In genomic region chr5:2111569-2112105, GRCh38 we compare ENCODE assay signal across 16 cellular contexts.
DNase-seq lines count a peak whose midpoint lies in the region; ATAC-seq and TF ChIP-seq lines count a peak whose summit lies in the region.
"Had no signal": no experiment of that assay in that cellular context is flagged by ENCODE, and none has a peak within 500 bp of the region (broad histone marks: within the 10 kb centered on the region; RNA-seq: fewer than 3 reads in every experiment).

No MANE protein-coding gene starts in this region.

- TF ChIP-seq CTCF in right atrium auricular region (IDR thresholded peaks at IDR 0.05): no peak
- no peak for TF ChIP-seq CTCF in WERI-Rb-1 (IDR thresholded peaks at IDR 0.05; ENCODE audit: low read depth, low read length)
- TF ChIP-seq CTCF in glutamatergic neuron (IDR thresholded peaks at IDR 0.05; ENCODE audit: partially characterized antibody, unreplicated experiment): no peak
- TF ChIP-seq CTCF in type B pancreatic cell (conservative IDR thresholded peaks at IDR 0.05): no peak

- H3K4me3 ChIP-seq in right atrium auricular region (no peak overlapping the region), WERI-Rb-1 (ENCODE audit: low read depth, low read length) (peak overlapping the region; percentile 36)
- H3K4me3 ChIP-seq: BLaER1, K562, PC-9, SJCRH30 had no signal

- H3K4me3 Mint-ChIP-seq in glutamatergic neuron (ENCODE audit: unreplicated experiment) (no peak overlapping the region), type B pancreatic cell (peak overlapping the region; percentile 42)
- H3K4me3 Mint-ChIP-seq: CD4-positive, CD25-positive, alpha-beta regulatory T cell; H9 had no signal

- H3K4me1 Mint-ChIP-seq in glutamatergic neuron (ENCODE audit: low read depth, unreplicated experiment): peaks cover 18% of the 10 kb centered on the region
- peaks cover 11% of the 10 kb centered on the region for H3K4me1 Mint-ChIP-seq in type B pancreatic cell (ENCODE audit: unreplicated experiment)
- H3K4me1 Mint-ChIP-seq: CD4-positive, CD25-positive, alpha-beta regulatory T cell had no signal

- peaks cover 3% of the 10 kb centered on the region for H3K27me3 Mint-ChIP-seq in glutamatergic neuron (ENCODE audit: unreplicated experiment)
- H3K27me3 Mint-ChIP-seq in type B pancreatic cell: peaks cover 22% of the 10 kb centered on the region
- H3K27me3 Mint-ChIP-seq: CD4-positive, CD25-positive, alpha-beta regulatory T cell had no signal

- H3K27me3 ChIP-seq in right atrium auricular region (no peaks in the 10 kb centered on the region), WERI-Rb-1 (ENCODE audit: insufficient read depth, low read depth, severe bottlenecking) (peaks cover 85% of the 10 kb centered on the region)
- H3K27me3 ChIP-seq: BLaER1, SJCRH30 had no signal

- H3K9me3 Mint-ChIP-seq in glutamatergic neuron (ENCODE audit: unreplicated experiment): peaks cover 11% of the 10 kb centered on the region
- H3K9me3 Mint-ChIP-seq in type B pancreatic cell: no peaks in the 10 kb centered on the region

- no peak for ATAC-seq in GM18519 (IDR thresholded peaks at IDR 0.05; ENCODE audit: low FRiP score, unreplicated experiment)
- ATAC-seq: K562, Right ventricle myocardium inferior had no signal

- H3K4me1 ChIP-seq in right atrium auricular region: no peaks in the 10 kb centered on the region
- H3K4me1 ChIP-seq: BLaER1, SJCRH30 had no signal

- intact Hi-C loops in cardiac septum (cut with DNase I): no loop called here

- H3K36me3 Mint-ChIP-seq in glutamatergic neuron (ENCODE audit: unreplicated experiment) (peaks cover 7% of the 10 kb centered on the region), type B pancreatic cell (no peaks in the 10 kb centered on the region)
- H3K36me3 Mint-ChIP-seq: CD4-positive, CD25-positive, alpha-beta regulatory T cell had no signal

- H3K36me3 ChIP-seq in right atrium auricular region: no peaks in the 10 kb centered on the region
- H3K36me3 ChIP-seq in WERI-Rb-1: no peaks in the 10 kb centered on the region
- H3K36me3 ChIP-seq: BLaER1, SJCRH30 had no signal

- peak overlapping the region; percentile 67 for H3K27ac Mint-ChIP-seq in glutamatergic neuron (ENCODE audit: unreplicated experiment)
- no peak overlapping the region for H3K27ac Mint-ChIP-seq in type B pancreatic cell
- H3K27ac Mint-ChIP-seq: CD4-positive, CD25-positive, alpha-beta regulatory T cell had no signal

- H3K27ac ChIP-seq in right atrium auricular region (no peak overlapping the region), WERI-Rb-1 (peak overlapping the region; percentile 51)
- H3K27ac ChIP-seq: BLaER1, PC-9, SJCRH30 had no signal

- H3K9me3 ChIP-seq in right atrium auricular region: peaks cover 0 to 1% of the 10 kb centered on the region in 2 donors
- peaks cover 14% of the 10 kb centered on the region for H3K9me3 ChIP-seq in WERI-Rb-1 (ENCODE audit: severe bottlenecking)
- H3K9me3 ChIP-seq: SJCRH30 had no signal

- DNase-seq in right atrium auricular region (ENCODE audit: low spot score) (peak; percentile 50), cardiac septum (ENCODE audit: low spot score) (no peak), WERI-Rb-1 (no peak), glutamatergic neuron (no peak), type B pancreatic cell (ENCODE audit: extremely low spot score, unreplicated experiment) (no peak), NCI-H524 treated with DMSO at 0.1 percent for 48 hours (lab: John Stamatoyannopoulos, UW) (no peak), NCI-H2081 treated with DMSO at 0.1 percent for 48 hours (lab: John Stamatoyannopoulos, UW) (no peak)
- DNase-seq: CD4-positive, CD25-positive, alpha-beta regulatory T cell; H9; Kasumi-1; PC-9; SJCRH30 had no signal
